Comparison of ENCODE assay signal across 1 cellular context in the genomic region with DNA sequence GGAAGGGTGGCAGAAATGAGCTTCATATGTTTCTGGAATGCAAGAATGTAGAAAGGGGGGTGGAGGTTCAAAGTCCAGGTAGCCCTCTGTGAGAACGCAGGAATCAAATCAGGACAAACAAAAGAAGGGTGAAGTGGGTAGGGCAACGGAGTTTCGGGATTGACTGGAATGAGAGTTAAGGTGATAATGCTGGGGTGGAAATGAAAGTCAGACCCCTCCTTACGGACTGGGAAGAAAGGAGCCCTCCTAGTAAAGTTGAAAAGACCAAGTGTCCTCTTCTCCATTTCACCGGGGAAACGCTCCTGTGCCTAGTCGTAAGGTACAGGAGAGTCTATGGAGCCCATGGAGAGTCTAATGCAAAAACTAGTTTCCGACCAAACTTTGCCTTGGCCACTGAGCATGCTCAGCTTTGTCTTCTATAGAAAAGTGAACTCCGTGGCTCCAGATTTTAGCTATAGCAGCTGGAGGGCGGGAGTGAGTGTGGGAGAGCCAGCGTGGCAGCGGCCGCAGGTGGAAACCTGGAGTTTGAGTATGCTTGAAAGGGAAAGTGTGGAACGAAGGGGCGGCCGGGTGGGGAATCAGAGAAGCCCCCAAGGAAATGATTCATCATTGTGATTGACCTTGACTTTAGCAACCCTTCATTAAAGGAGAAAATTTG.
A peak's percentile ranks its signal among the peaks of the same experiment; 100 is the strongest.
TF ChIP-seq lines count a peak whose summit lies in the region.

No MANE protein-coding gene starts in this region.

TF ChIP-seq in GM12878, 131 proteins besides CTCF, POLR2A, EP300 and RAD21 (continued from another document):
- TF ChIP-seq ZBTB40 (IDR thresholded peaks at IDR 0.05; ENCODE audit: borderline replicate concordance) (peak; percentile 33; the same call in 1 of the 2 replicates), MEF2A (IDR thresholded peaks at IDR 0.05; ENCODE audit: insufficient read depth, low read depth, low read length) (no peak), SPI1 (IDR thresholded peaks at IDR 0.05; ENCODE audit: borderline replicate concordance, insufficient read depth, low read depth, low read length) (no peak)
- TF ChIP-seq, protein P1, sequence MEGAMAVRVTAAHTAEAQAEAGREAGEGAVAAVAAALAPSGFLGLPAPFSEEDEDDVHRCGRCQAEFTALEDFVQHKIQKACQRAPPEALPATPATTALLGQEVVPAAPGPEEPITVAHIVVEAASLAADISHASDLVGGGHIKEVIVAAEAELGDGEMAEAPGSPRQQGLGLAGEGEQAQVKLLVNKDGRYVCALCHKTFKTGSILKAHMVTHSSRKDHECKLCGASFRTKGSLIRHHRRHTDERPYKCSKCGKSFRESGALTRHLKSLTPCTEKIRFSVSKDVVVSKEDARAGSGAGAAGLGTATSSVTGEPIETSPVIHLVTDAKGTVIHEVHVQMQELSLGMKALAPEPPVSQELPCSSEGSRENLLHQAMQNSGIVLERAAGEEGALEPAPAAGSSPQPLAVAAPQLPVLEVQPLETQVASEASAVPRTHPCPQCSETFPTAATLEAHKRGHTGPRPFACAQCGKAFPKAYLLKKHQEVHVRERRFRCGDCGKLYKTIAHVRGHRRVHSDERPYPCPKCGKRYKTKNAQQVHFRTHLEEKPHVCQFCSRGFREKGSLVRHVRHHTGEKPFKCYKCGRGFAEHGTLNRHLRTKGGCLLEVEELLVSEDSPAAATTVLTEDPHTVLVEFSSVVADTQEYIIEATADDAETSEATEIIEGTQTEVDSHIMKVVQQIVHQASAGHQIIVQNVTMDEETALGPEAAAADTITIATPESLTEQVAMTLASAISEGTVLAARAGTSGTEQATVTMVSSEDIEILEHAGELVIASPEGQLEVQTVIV (IDR thresholded peaks at IDR 0.05; ENCODE audit: borderline replicate concordance, partially characterized antibody), result peak; percentile 18
